In the genomic region with DNA sequence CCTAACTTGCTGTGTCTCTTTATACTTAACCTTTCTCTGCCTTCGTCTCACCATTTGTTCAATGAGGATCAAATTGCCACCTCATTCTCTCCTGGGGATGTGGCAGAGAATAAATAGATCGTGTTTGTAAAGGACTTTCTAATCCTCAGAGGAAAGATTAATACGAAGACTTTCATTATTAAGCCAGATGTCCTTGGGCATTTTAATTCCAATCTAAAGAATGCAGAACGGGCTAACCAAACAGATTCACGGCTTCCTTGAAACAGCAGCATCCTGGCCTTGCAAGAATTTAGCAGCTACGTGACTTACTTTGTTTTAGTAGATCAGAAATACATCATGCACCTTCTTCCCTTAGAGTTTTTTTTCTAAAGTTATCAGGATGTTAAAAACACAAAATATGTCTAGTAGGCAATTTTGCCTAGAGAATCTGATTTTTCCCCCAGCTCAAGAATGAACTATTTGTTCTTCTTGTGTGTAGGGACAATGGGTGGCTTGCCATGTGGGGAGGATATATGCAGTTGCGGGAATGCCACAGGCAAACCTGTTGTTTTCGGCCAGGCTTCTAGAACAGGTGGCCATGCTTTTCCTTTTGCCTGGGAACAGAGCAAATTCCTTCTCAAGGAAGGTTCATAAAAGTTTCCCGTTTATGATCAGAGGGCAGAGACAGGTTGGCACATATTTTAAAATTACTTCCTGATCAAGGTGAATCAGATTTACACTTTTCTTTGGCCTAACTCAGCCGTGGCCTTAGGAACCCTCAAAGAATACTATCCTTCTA, we compare ENCODE assay signal across 11 cellular contexts. TPM values are rescaled to one million over a fixed set of nuclear protein-coding genes. Genes with fewer than 3 reads are reported as not detected.
DNase-seq lines count a peak whose midpoint lies in the region; ATAC-seq, FAIRE-seq and TF ChIP-seq lines count a peak whose summit lies in the region.
"Had no signal": no experiment of that assay in that cellular context is flagged by ENCODE, and none has a peak within 500 bp of the region (broad histone marks: within the 10 kb centered on the region; RNA-seq: fewer than 3 reads in every experiment).

No MANE protein-coding gene starts in this region.

- H3K4me1 ChIP-seq in keratinocyte (ENCODE audit: control insufficient read depth, extremely low read depth, insufficient read depth, low read length) (peaks cover 18% of the 10 kb centered on the region), testis (peaks cover 5% of the 10 kb centered on the region)

- no peaks in the 10 kb centered on the region for H4K20me1 ChIP-seq in keratinocyte (ENCODE audit: control insufficient read depth, extremely low read depth, insufficient read depth, low read length)

- H3K27me3 Mint-ChIP-seq in stimulated activated memory B cell treated with anti-CD40 and anti-IgM and Interleukin-4, amounts not matched to agents 10 μg/mL and 1 μg/mL and 100 μg/mL, for 72 hours = peaks cover 30% of the 10 kb centered on the region

- peak; percentile 38 for DNase-seq in NCI-H510A treated with DMSO at 0.1 percent for 48 hours (lab: John Stamatoyannopoulos, UW)
- DNase-seq in NCI-H510A (lab: John Stamatoyannopoulos, UW) = no peak
- no peak for DNase-seq in astrocyte of the spinal cord (ENCODE audit: low read depth, low spot score)
- no peak for DNase-seq in keratinocyte (ENCODE audit: low read depth, low spot score)
- DNase-seq in testis = no peak
- no peak for DNase-seq in iPS-NIHi7 (ENCODE audit: extremely low spot score)
- DNase-seq: GF-D8, MM.1S had no signal

- H3K4me1 Mint-ChIP-seq in stimulated activated memory B cell treated with anti-CD40 and anti-IgM and Interleukin-4, amounts not matched to agents 10 μg/mL and 1 μg/mL and 100 μg/mL, for 72 hours = peaks cover 24% of the 10 kb centered on the region

- H3K79me2 ChIP-seq in keratinocyte (ENCODE audit: control insufficient read depth, insufficient read depth, low read length) = peaks cover 59% of the 10 kb centered on the region

- peak; percentile 20 for FAIRE-seq in keratinocyte (lab: Jason Lieb, UNC)

- H3K4me3 Mint-ChIP-seq in stimulated activated memory B cell treated with anti-CD40 and anti-IgM and Interleukin-4, amounts not matched to agents 10 μg/mL and 1 μg/mL and 100 μg/mL, for 72 hours = no peak overlapping the region
- H3K4me3 Mint-ChIP-seq: T-helper 2 cell treated with Interferon-gamma antibody and Interleukin-4, amounts not matched to agents 5 μg/mL and 100 μg/mL, for 36 hours had no signal

- WGBS in testis, 2 donors = 34 to 49% methylated on average over 10 of the region's 10 CpGs

- ATAC-seq in GM21723 (IDR thresholded peaks at IDR 0.05; ENCODE audit: unreplicated experiment) = no peak
- no peak for ATAC-seq in stimulated activated memory B cell treated with anti-CD40 and anti-IgM and Interleukin-4, amounts not matched to agents 10 μg/mL and 1 μg/mL and 100 μg/mL, for 72 hours

- no peaks in the 10 kb centered on the region for H3K27me3 ChIP-seq in keratinocyte (ENCODE audit: control insufficient read depth, extremely low read depth, insufficient read depth, low read length)
- no peaks in the 10 kb centered on the region for H3K27me3 ChIP-seq in testis

- intact Hi-C loops in testis (cut with DNase I; ENCODE audit: low total_unique reads) = no loop called here

- peak overlapping the region; percentile 89 for H3K27ac ChIP-seq in keratinocyte (ENCODE audit: control insufficient read depth, insufficient read depth, low read length)
- H3K27ac ChIP-seq in testis = peak overlapping the region; percentile 59 to 88

- H3K9me1 ChIP-seq in keratinocyte (ENCODE audit: control insufficient read depth, extremely low read depth, insufficient read depth, low read length) = no peaks in the 10 kb centered on the region

- H3K36me3 Mint-ChIP-seq in stimulated activated memory B cell treated with anti-CD40 and anti-IgM and Interleukin-4, amounts not matched to agents 10 μg/mL and 1 μg/mL and 100 μg/mL, for 72 hours = no peaks in the 10 kb centered on the region

- H3K27ac Mint-ChIP-seq in stimulated activated memory B cell treated with anti-CD40 and anti-IgM and Interleukin-4, amounts not matched to agents 10 μg/mL and 1 μg/mL and 100 μg/mL, for 72 hours = no peak overlapping the region
- H3K27ac Mint-ChIP-seq: T-helper 2 cell treated with Interferon-gamma antibody and Interleukin-4, amounts not matched to agents 5 μg/mL and 100 μg/mL, for 36 hours had no signal

- H3K4me3 ChIP-seq in astrocyte of the spinal cord (ENCODE audit: low read depth, low read length) (peak overlapping the region; percentile 71), keratinocyte (ENCODE audit: control insufficient read depth in 2 of 3, extremely low read depth in 1 of 3, insufficient read depth in 2 of 3, low read depth in 1 of 3, low read length in 3 of 3) (peak overlapping the region; percentile 39 to 77 (median 53)), testis (no peak overlapping the region)

- H2AFZ ChIP-seq in keratinocyte (ENCODE audit: control insufficient read depth, low read length) = no peak overlapping the region

- dilution Hi-C loops in keratinocyte (cut with MboI; ENCODE audit: extremely low pct_ligation_motif_present, low sequenced_read_pairs) = no loop called here

- in situ Hi-C loops in astrocyte of the spinal cord (cut with HindIII; ENCODE audit: low sequenced_read_pairs) = no loop called here

- peak overlapping the region; percentile 86 for H3K9ac ChIP-seq in keratinocyte (ENCODE audit: control insufficient read depth, extremely low read depth, insufficient read depth, low read length)

- TF ChIP-seq POLR2A in testis (IDR thresholded peaks at IDR 0.05) = no peak

- H3K9me3 ChIP-seq in keratinocyte (ENCODE audit: control insufficient read depth, low read depth, low read length) = no peaks in the 10 kb centered on the region
- no peaks in the 10 kb centered on the region for H3K9me3 ChIP-seq in testis

- H3K4me2 ChIP-seq in keratinocyte (ENCODE audit: control insufficient read depth, extremely low read depth, insufficient read depth, low read depth, low read length) = peak overlapping the region; percentile 86

- TF ChIP-seq CTCF in astrocyte of the spinal cord (IDR thresholded peaks at IDR 0.05; ENCODE audit: low read depth, low read length) = no peak
- no peak for TF ChIP-seq CTCF in keratinocyte (optimal IDR thresholded peaks at IDR 0.05 in 1 of 3, IDR thresholded peaks at IDR 0.05 in 1 of 3, conservative IDR thresholded peaks at IDR 0.05 in 1 of 3; ENCODE audit: extremely low read depth in 1 of 3, insufficient read depth in 2 of 3, low read length in 3 of 3)
- no peak for TF ChIP-seq CTCF in testis (IDR thresholded peaks at IDR 0.05)

- H3K9me3 Mint-ChIP-seq in stimulated activated memory B cell treated with anti-CD40 and anti-IgM and Interleukin-4, amounts not matched to agents 10 μg/mL and 1 μg/mL and 100 μg/mL, for 72 hours = no peaks in the 10 kb centered on the region
- H3K9me3 Mint-ChIP-seq: T-helper 2 cell treated with Interferon-gamma antibody and Interleukin-4, amounts not matched to agents 5 μg/mL and 100 μg/mL, for 36 hours had no signal

- no peaks in the 10 kb centered on the region for H3K36me3 ChIP-seq in keratinocyte (ENCODE audit: control insufficient read depth in 2 of 2, extremely low read depth in 1 of 2, insufficient read depth in 2 of 2, low read length in 2 of 2)
- no peaks in the 10 kb centered on the region for H3K36me3 ChIP-seq in testis (ENCODE audit: low read depth, missing control alignments)

RNA-seq across cellular contexts. Expression of gene MID1, which starts 3.0 kb away (rescaled TPM):
- polyA plus RNA-seq in keratinocyte (4.7 to 15.4 TPM (median 9.2 TPM) in 3 replicates), testis (ENCODE audit: insufficient read depth, low read depth, low replicate concordance) (10.3 TPM)
- polyA plus RNA-seq in keratinocyte (2011; ENCODE audit: low read depth) = 4.6 TPM
- polyA plus RNA-seq in keratinocyte (2011; cell fraction: cytosol; rRNA removed) = 7.0 and 9.4 TPM in 2 replicates
- polyA plus RNA-seq in keratinocyte (2011; cell fraction: nucleus; rRNA removed) = 25.4 and 27.3 TPM in 2 replicates
- polyA plus RNA-seq in keratinocyte (2012; ENCODE audit: low replicate concordance) = 4.4 and 8.7 TPM in 2 replicates
- 25.9 to 49.1 TPM (median 38.5 TPM) in 3 replicates for polyA minus RNA-seq in keratinocyte
- polyA minus RNA-seq in keratinocyte (2011; cell fraction: cytosol; rRNA and poly(A)+ RNA removed) = 5.2 TPM
- 19.9 and 36.3 TPM in 2 replicates for polyA minus RNA-seq in keratinocyte (2011; cell fraction: nucleus; rRNA and poly(A)+ RNA removed)
- 10 to 100 TPM; 18.3 to 34.6 TPM for total RNA-seq in testis

Comparison
In these comparisons a context has a peak if more than half of its experiments do, and no peak if none do; other contexts are left out.
1. H3K4me3 ChIP-seq: peak in astrocyte of the spinal cord (single experiment) and keratinocyte (3 of 3); none in testis (0 of 2).